14 cellular contexts compared by ENCODE assay signal in the genomic region with DNA sequence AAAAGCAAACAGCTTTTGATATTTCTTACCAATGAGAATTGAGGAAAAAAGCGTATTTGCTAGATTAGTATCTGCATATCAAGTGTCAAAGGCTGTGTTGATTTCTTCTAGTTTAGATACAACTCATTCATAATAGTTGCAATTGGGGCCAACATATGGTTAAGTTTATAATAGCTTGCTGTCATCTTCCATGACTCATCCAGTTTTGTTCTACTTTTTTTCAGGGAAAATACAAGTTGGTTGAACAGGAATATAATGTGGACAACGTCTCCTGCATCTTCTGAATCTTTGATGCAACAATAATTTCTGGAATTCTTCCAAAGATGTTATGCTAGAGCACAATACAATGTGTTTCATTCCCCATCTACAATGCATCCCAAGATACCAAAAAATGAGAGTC.
"Had no signal": no experiment of that assay in that cellular context is flagged by ENCODE, and none has a peak within 500 bp of the region (broad histone marks: within the 10 kb centered on the region; RNA-seq: fewer than 3 reads in every experiment).

No MANE protein-coding gene starts in this region.

- H3K9me3 ChIP-seq: heart right ventricle, left lung, suprapubic skin had no signal

- H3K27ac ChIP-seq: coronary artery, heart right ventricle, left lung, suprapubic skin had no signal

- DNase-seq: activated CD4-positive, alpha-beta T cell treated with anti-CD3 and anti-CD28 coated beads for 1 hour; activated CD4-positive, alpha-beta T cell treated with anti-CD3 and anti-CD28 coated beads, Interleukin-2, amount 50 U/mL, for 48 hours; activated gamma-delta T cell treated with Interleukin-2 at 50 U/mL for 16 hours; activated naive CD8-positive, alpha-beta T cell treated with anti-CD3 and anti-CD28 coated beads for 36 hours; activated T-cell treated with anti-CD3 and anti-CD28 coated beads, Interleukin-2, amount 50 U/mL, for 72 hours; anterior cingulate cortex; effector CD8-positive, alpha-beta T cell; heart right ventricle; left lung; mesendoderm; stimulated activated CD4-positive, alpha-beta T cell treated with anti-CD3 and anti-CD28 coated beads, Interleukin-2, amount 100 ng/mL, for 48 hours; stimulated activated naive CD4-positive, alpha-beta T cell treated with Interleukin-2 at 50 U/mL for 16 hours had no signal

- H3K27me3 ChIP-seq: heart right ventricle, left lung, suprapubic skin had no signal

- H3K4me1 ChIP-seq: left lung, suprapubic skin had no signal

- H3K4me3 ChIP-seq: coronary artery, heart right ventricle, left lung, suprapubic skin had no signal

- H3K36me3 ChIP-seq: heart right ventricle, left lung, suprapubic skin had no signal
